34 cellular contexts compared by ENCODE assay signal in genomic region chr2:121125350-121125749, GRCh38.
"Had no signal": no experiment of that assay in that cellular context is flagged by ENCODE, and none has a peak within 500 bp of the region (broad histone marks: within the 10 kb centered on the region; RNA-seq: fewer than 3 reads in every experiment).

No MANE protein-coding gene starts in this region.

- H3K4me3 Mint-ChIP-seq: activated CD4-positive, alpha-beta memory T cell treated with anti-CD3 and anti-CD28 coated beads, Interleukin-2, amount 10 ng/mL, durations not matched to agents 7 days and 5 days; activated CD4-positive, alpha-beta T cell treated with anti-CD3 and anti-CD28 coated beads for 36 hours; activated CD4-positive, alpha-beta T cell treated with anti-CD3 and anti-CD28 coated beads, Interleukin-2, amount 10 ng/mL, durations not matched to agents 7 days and 5 days; activated CD8-positive, alpha-beta memory T cell treated with anti-CD3 and anti-CD28 coated beads, Interleukin-2, amount 10 ng/mL, durations not matched to agents 7 days and 5 days; activated CD8-positive, alpha-beta T cell treated with anti-CD3 and anti-CD28 coated beads, Interleukin-2, amount 10 ng/mL, durations not matched to agents 7 days and 5 days; activated naive CD4-positive, alpha-beta T cell treated with anti-CD3 and anti-CD28 coated beads for 36 hours; activated naive CD8-positive, alpha-beta T cell; activated naive CD8-positive, alpha-beta T cell treated with anti-CD3 and anti-CD28 coated beads, Interleukin-2, amount 10 ng/mL, durations not matched to agents 7 days and 5 days; activated naive CD8-positive, alpha-beta T cell treated with anti-CD3 and anti-CD28 coated beads, Interleukin-2, amount 50 U/mL, for 24 hours; activated T-cell treated with anti-CD3 and anti-CD28 coated beads, Interleukin-2, amount 50 U/mL, for 24 hours; brain; T-cell; T-helper 17 cell; WTC11 had no signal

- H3K27me3 ChIP-seq: ascending aorta had no signal

- H3K4me3 ChIP-seq: ascending aorta, cardiac muscle cell had no signal

- ATAC-seq: activated CD4-positive, alpha-beta T cell treated with anti-CD3 and anti-CD28 coated beads for 36 hours; activated CD4-positive, CD25-positive, alpha-beta regulatory T cell treated with anti-CD3 and anti-CD28 coated beads, Interleukin-2, amount 50 U/mL, for 24 hours; activated CD8-positive, alpha-beta memory T cell treated with anti-CD3 and anti-CD28 coated beads, Interleukin-2, amount 10 ng/mL, durations not matched to agents 7 days and 5 days; activated CD8-positive, alpha-beta T cell treated with anti-CD3 and anti-CD28 coated beads, Interleukin-2, amount 10 ng/mL, durations not matched to agents 7 days and 5 days; activated naive CD8-positive, alpha-beta T cell treated with anti-CD3 and anti-CD28 coated beads, Interleukin-2, amount 50 U/mL, for 24 hours; T-cell; T-helper 17 cell; WTC11 had no signal

- DNase-seq: activated CD4-positive, alpha-beta memory T cell treated with anti-CD3 and anti-CD28 coated beads, Interleukin-2, amount 10 ng/mL, durations not matched to agents 7 days and 5 days; activated CD4-positive, alpha-beta T cell treated with anti-CD3 and anti-CD28 coated beads for 1 hour; activated CD4-positive, alpha-beta T cell treated with anti-CD3 and anti-CD28 coated beads for 36 hours; activated CD4-positive, alpha-beta T cell treated with anti-CD3 and anti-CD28 coated beads for 48 hours; activated CD4-positive, alpha-beta T cell treated with anti-CD3 and anti-CD28 coated beads, Interleukin-2, amount 10 ng/mL, durations not matched to agents 7 days and 5 days; activated CD4-positive, alpha-beta T cell treated with anti-CD3 and anti-CD28 coated beads, Interleukin-2, amount 50 U/mL, for 48 hours; activated CD4-positive, CD25-positive, alpha-beta regulatory T cell; activated CD8-positive, alpha-beta memory T cell treated with anti-CD3 and anti-CD28 coated beads for 24 hours; activated CD8-positive, alpha-beta memory T cell treated with anti-CD3 and anti-CD28 coated beads, Interleukin-2, amount 10 ng/mL, durations not matched to agents 7 days and 5 days; activated CD8-positive, alpha-beta memory T cell treated with anti-CD3 and anti-CD28 coated beads, Interleukin-2, amount 50 U/mL, for 48 hours; activated CD8-positive, alpha-beta T cell treated with anti-CD3 and anti-CD28 coated beads, Interleukin-2, amount 10 ng/mL, durations not matched to agents 7 days and 5 days; activated effector memory CD4-positive, alpha-beta T cell treated with Interleukin-2 at 50 U/mL for 16 hours; activated gamma-delta T cell; activated naive CD4-positive, alpha-beta T cell treated with anti-CD3 and anti-CD28 coated beads for 36 hours; activated naive CD4-positive, alpha-beta T cell treated with anti-CD3 and anti-CD28 coated beads, Interleukin-2, amount 50 U/mL, for 16 hours; activated naive CD8-positive, alpha-beta T cell treated with anti-CD3 and anti-CD28 coated beads, Interleukin-2, amount 10 ng/mL, durations not matched to agents 7 days and 5 days; activated naive CD8-positive, alpha-beta T cell treated with anti-CD3 and anti-CD28 coated beads, Interleukin-2, amount 50 U/mL, for 24 hours; activated T-cell treated with anti-CD3 and anti-CD28 coated beads, Interleukin-2, amount 50 U/mL, for 24 hours; activated T-cell treated with anti-CD3 and anti-CD28 coated beads, Interleukin-2, amount 50 U/mL, for 48 hours; amygdala; anterior cingulate cortex; central memory CD4-positive, alpha-beta T cell; T-cell; T-helper 17 cell; T-helper 9 cell; WERI-Rb-1 had no signal

- FAIRE-seq: bronchial epithelial cell had no signal

- H3K27me3 Mint-ChIP-seq: activated CD4-positive, alpha-beta T cell treated with anti-CD3 and anti-CD28 coated beads, Interleukin-2, amount 10 ng/mL, durations not matched to agents 7 days and 5 days; activated naive CD8-positive, alpha-beta T cell treated with anti-CD3 and anti-CD28 coated beads, Interleukin-2, amount 10 ng/mL, durations not matched to agents 7 days and 5 days; activated naive CD8-positive, alpha-beta T cell treated with anti-CD3 and anti-CD28 coated beads, Interleukin-2, amount 50 U/mL, for 24 hours; activated T-cell treated with anti-CD3 and anti-CD28 coated beads, Interleukin-2, amount 50 U/mL, for 24 hours had no signal

- H3K27ac Mint-ChIP-seq: activated CD4-positive, alpha-beta memory T cell treated with anti-CD3 and anti-CD28 coated beads, Interleukin-2, amount 10 ng/mL, durations not matched to agents 7 days and 5 days; activated CD4-positive, alpha-beta T cell treated with anti-CD3 and anti-CD28 coated beads for 36 hours; activated CD4-positive, alpha-beta T cell treated with anti-CD3 and anti-CD28 coated beads, Interleukin-2, amount 10 ng/mL, durations not matched to agents 7 days and 5 days; activated CD8-positive, alpha-beta memory T cell treated with anti-CD3 and anti-CD28 coated beads, Interleukin-2, amount 10 ng/mL, durations not matched to agents 7 days and 5 days; activated CD8-positive, alpha-beta T cell treated with anti-CD3 and anti-CD28 coated beads, Interleukin-2, amount 10 ng/mL, durations not matched to agents 7 days and 5 days; activated naive CD4-positive, alpha-beta T cell treated with anti-CD3 and anti-CD28 coated beads for 36 hours; activated naive CD8-positive, alpha-beta T cell; activated naive CD8-positive, alpha-beta T cell treated with anti-CD3 and anti-CD28 coated beads, Interleukin-2, amount 10 ng/mL, durations not matched to agents 7 days and 5 days; activated naive CD8-positive, alpha-beta T cell treated with anti-CD3 and anti-CD28 coated beads, Interleukin-2, amount 50 U/mL, for 24 hours; activated T-cell treated with anti-CD3 and anti-CD28 coated beads, Interleukin-2, amount 50 U/mL, for 24 hours; activated T-helper 2 cell treated with anti-CD3 and anti-CD28 coated beads, Interferon-gamma antibody, Interleukin-2, Interleukin-4, amounts not matched to agents 10 μg/mL and 5 μg/mL and 100 μg/mL, durations not matched to agents 14 hours and 24 hours and 36 hours; brain; T-cell; T-helper 17 cell; WTC11 had no signal

- H3K9me3 Mint-ChIP-seq: activated CD4-positive, alpha-beta memory T cell treated with anti-CD3 and anti-CD28 coated beads, Interleukin-2, amount 10 ng/mL, durations not matched to agents 7 days and 5 days; activated CD4-positive, alpha-beta T cell treated with anti-CD3 and anti-CD28 coated beads, Interleukin-2, amount 10 ng/mL, durations not matched to agents 7 days and 5 days; activated naive CD4-positive, alpha-beta T cell treated with anti-CD3 and anti-CD28 coated beads for 36 hours; activated naive CD8-positive, alpha-beta T cell treated with anti-CD3 and anti-CD28 coated beads, Interleukin-2, amount 10 ng/mL, durations not matched to agents 7 days and 5 days; activated naive CD8-positive, alpha-beta T cell treated with anti-CD3 and anti-CD28 coated beads, Interleukin-2, amount 50 U/mL, for 24 hours; activated T-cell treated with anti-CD3 and anti-CD28 coated beads, Interleukin-2, amount 50 U/mL, for 24 hours; activated T-helper 2 cell treated with anti-CD3 and anti-CD28 coated beads, Interferon-gamma antibody, Interleukin-2, Interleukin-4, amounts not matched to agents 10 μg/mL and 5 μg/mL and 100 μg/mL, durations not matched to agents 14 hours and 24 hours and 36 hours; brain; T-cell; WTC11 had no signal

- H3K36me3 Mint-ChIP-seq: activated CD8-positive, alpha-beta memory T cell treated with anti-CD3 and anti-CD28 coated beads, Interleukin-2, amount 10 ng/mL, durations not matched to agents 7 days and 5 days; activated naive CD8-positive, alpha-beta T cell; activated naive CD8-positive, alpha-beta T cell treated with anti-CD3 and anti-CD28 coated beads, Interleukin-2, amount 10 ng/mL, durations not matched to agents 7 days and 5 days; brain; T-cell; WTC11 had no signal

- H3K36me3 ChIP-seq: ascending aorta, cardiac muscle cell, WERI-Rb-1 had no signal

- H3K4me1 ChIP-seq: ascending aorta had no signal

- H3K4me1 Mint-ChIP-seq: activated CD4-positive, alpha-beta memory T cell treated with anti-CD3 and anti-CD28 coated beads, Interleukin-2, amount 10 ng/mL, durations not matched to agents 7 days and 5 days; activated CD4-positive, alpha-beta T cell treated with anti-CD3 and anti-CD28 coated beads for 36 hours; activated CD4-positive, alpha-beta T cell treated with anti-CD3 and anti-CD28 coated beads, Interleukin-2, amount 10 ng/mL, durations not matched to agents 7 days and 5 days; activated CD8-positive, alpha-beta memory T cell treated with anti-CD3 and anti-CD28 coated beads, Interleukin-2, amount 10 ng/mL, durations not matched to agents 7 days and 5 days; activated naive CD8-positive, alpha-beta T cell treated with anti-CD3 and anti-CD28 coated beads, Interleukin-2, amount 10 ng/mL, durations not matched to agents 7 days and 5 days; activated naive CD8-positive, alpha-beta T cell treated with anti-CD3 and anti-CD28 coated beads, Interleukin-2, amount 50 U/mL, for 24 hours; brain; T-cell; T-helper 17 cell had no signal

- H3K27ac ChIP-seq: ascending aorta, cardiac muscle cell, WERI-Rb-1 had no signal

- H3K9me3 ChIP-seq: ascending aorta had no signal
